8 cellular contexts compared by ENCODE assay signal in the genomic region with DNA sequence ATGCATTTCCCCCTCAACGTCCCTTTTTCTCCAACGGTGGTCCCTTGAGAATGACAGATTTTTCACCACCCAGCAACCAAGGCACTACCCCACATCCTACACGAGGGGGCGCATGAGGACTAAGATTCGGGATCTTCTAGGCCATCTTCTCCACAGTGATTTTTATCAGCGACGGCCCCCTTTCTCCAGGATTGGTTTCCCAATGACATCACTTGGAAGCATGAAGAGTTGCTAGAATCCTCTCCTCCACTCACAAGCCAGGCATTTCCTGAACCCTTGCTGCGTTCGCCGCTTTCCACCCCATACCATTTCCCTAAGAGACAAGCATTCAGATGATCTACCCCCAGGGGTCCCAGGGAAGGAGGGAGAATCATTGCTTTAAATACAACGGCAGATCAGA.
DNase-seq lines count a peak whose midpoint lies in the region; ATAC-seq, FAIRE-seq and TF ChIP-seq lines count a peak whose summit lies in the region.

No MANE protein-coding gene starts in this region.

- H3K4me1 Mint-ChIP-seq in activated T-helper 17 cell treated with anti-CD3 and anti-CD28 coated beads, Interleukin-2, amount 50 U/mL, for 72 hours = peaks cover 18% of the 10 kb centered on the region

- no peak for TF ChIP-seq EP300 in suprapubic skin (IDR thresholded peaks at IDR 0.05)

- DNase-seq in HS-5 (ENCODE audit: low read depth) (peak; percentile 83), RCC 7860 (ENCODE audit: low spot score) (peak; percentile 73), foreskin fibroblast (peak; percentile 88 to 94), occipital lobe (lab: John Stamatoyannopoulos, UW) (peak; percentile 41), suprapubic skin (ENCODE audit: low spot score in 2 of 2) (peak; percentile 77 to 86)

- no peak overlapping the region for H3K4me3 Mint-ChIP-seq in activated T-helper 17 cell treated with anti-CD3 and anti-CD28 coated beads, Interleukin-2, amount 50 U/mL, for 72 hours

- H3K4me1 ChIP-seq in BLaER1 = peaks cover 8% of the 10 kb centered on the region; the same call in 1 of the 2 replicates
- H3K4me1 ChIP-seq in suprapubic skin = peaks cover 21% of the 10 kb centered on the region

- H3K27ac ChIP-seq in BLaER1 (no peak overlapping the region), suprapubic skin (no peak overlapping the region)

- no peak for TF ChIP-seq POLR2A in suprapubic skin (IDR thresholded peaks at IDR 0.05)

- no peaks in the 10 kb centered on the region for H4K20me1 ChIP-seq in BLaER1

- 22% methylated on average over 11 of the region's 11 CpGs for WGBS in suprapubic skin

- H3K27ac Mint-ChIP-seq in activated T-helper 17 cell treated with anti-CD3 and anti-CD28 coated beads, Interleukin-2, amount 50 U/mL, for 72 hours = peak overlapping the region; percentile 53

- peak; percentile 67 for ATAC-seq in GM19025 (IDR thresholded peaks at IDR 0.05; ENCODE audit: low read depth, unreplicated experiment)
- peak; percentile 74 for ATAC-seq in activated T-helper 17 cell treated with anti-CD3 and anti-CD28 coated beads, Interleukin-2, amount 50 U/mL, for 72 hours (replicated peaks)

- H3K27me3 Mint-ChIP-seq in activated T-helper 17 cell treated with anti-CD3 and anti-CD28 coated beads, Interleukin-2, amount 50 U/mL, for 72 hours = no peaks in the 10 kb centered on the region

- FAIRE-seq in RCC 7860 (lab: Jason Lieb, UNC) = no peak

- H3K4me3 ChIP-seq in BLaER1 = no peak overlapping the region
- H3K4me3 ChIP-seq in foreskin fibroblast (ENCODE audit: low read depth in 1 of 2, low read length in 2 of 2) = no peak overlapping the region
- no peak overlapping the region for H3K4me3 ChIP-seq in suprapubic skin

- no peak overlapping the region for H3K9ac ChIP-seq in BLaER1

- H3K9me3 Mint-ChIP-seq in activated T-helper 17 cell treated with anti-CD3 and anti-CD28 coated beads, Interleukin-2, amount 50 U/mL, for 72 hours = no peaks in the 10 kb centered on the region

- TF ChIP-seq CTCF in foreskin fibroblast (IDR thresholded peaks at IDR 0.05; ENCODE audit: low read depth, low read length) (peak; percentile 90), suprapubic skin (IDR thresholded peaks at IDR 0.05) (peak; percentile 81 to 84)

- H3K27me3 ChIP-seq in BLaER1 (no peaks in the 10 kb centered on the region), suprapubic skin (no peaks in the 10 kb centered on the region)

- H3K9me3 ChIP-seq in BLaER1 = no peaks in the 10 kb centered on the region
- H3K9me3 ChIP-seq in suprapubic skin = no peaks in the 10 kb centered on the region

- no peaks in the 10 kb centered on the region for H3K36me3 Mint-ChIP-seq in activated T-helper 17 cell treated with anti-CD3 and anti-CD28 coated beads, Interleukin-2, amount 50 U/mL, for 72 hours (ENCODE audit: low read depth)

- peak overlapping the region; percentile 6; the same call in 1 of the 2 replicates for H3K4me2 ChIP-seq in BLaER1

- H3K36me3 ChIP-seq in BLaER1 (no peaks in the 10 kb centered on the region), suprapubic skin (no peaks in the 10 kb centered on the region)

Comparison
In these comparisons a context has a peak if more than half of its experiments do, and no peak if none do; other contexts are left out.
1. DNase-seq: peak in every context shown above with its lines; median percentile 91 in foreskin fibroblast; 83 in HS-5; 82 in suprapubic skin; 73 in RCC 7860; 41 in occipital lobe.